22 cellular contexts compared by ENCODE assay signal in genomic region chr14:99744873-99745224, GRCh38. TPM values are rescaled to one million over a fixed set of nuclear protein-coding genes. Genes with fewer than 3 reads are reported as not detected.
DNase-seq lines count a peak whose midpoint lies in the region; ATAC-seq, FAIRE-seq and TF ChIP-seq lines count a peak whose summit lies in the region.
"Had no signal": no experiment of that assay in that cellular context is flagged by ENCODE, and none has a peak within 500 bp of the region (broad histone marks: within the 10 kb centered on the region; RNA-seq: fewer than 3 reads in every experiment).

No MANE protein-coding gene starts in this region.

- no peak for FAIRE-seq in HepG2 (lab: Jason Lieb, UNC)
- FAIRE-seq: A549 had no signal

- H3K36me3 ChIP-seq in HepG2 (replicated peaks in 1 of 2; ENCODE audit: control insufficient read depth in 1 of 2, insufficient read depth in 2 of 2, low read length in 2 of 2) = no peaks in the 10 kb centered on the region
- H3K36me3 ChIP-seq in right lobe of liver = no peaks in the 10 kb centered on the region
- no peaks in the 10 kb centered on the region for H3K36me3 ChIP-seq in Caco-2 (ENCODE audit: control insufficient read depth, insufficient read depth, low read length)
- H3K36me3 ChIP-seq: left lung had no signal

- no peak for TF ChIP-seq CTCF in HepG2 (CRISPR knock-in tag; IDR thresholded peaks at IDR 0.05)
- no peak for TF ChIP-seq CTCF in right lobe of liver (IDR thresholded peaks at IDR 0.05)
- no peak for TF ChIP-seq CTCF in osteocyte (IDR thresholded peaks at IDR 0.05)
- TF ChIP-seq CTCF in Caco-2 (IDR thresholded peaks at IDR 0.05; ENCODE audit: insufficient read depth in 1 of 2, low read depth in 1 of 2, low read length in 1 of 2, severe bottlenecking in 1 of 2, unreplicated experiment in 1 of 2) = no peak

- H3K4me3 Mint-ChIP-seq in osteocyte (ENCODE audit: unreplicated experiment) (no peak overlapping the region), Caco-2 (ENCODE audit: unreplicated experiment) (no peak overlapping the region)
- H3K4me3 Mint-ChIP-seq: activated CD4-positive, alpha-beta memory T cell treated with anti-CD3 and anti-CD28 coated beads for 36 hours; T-helper 1 cell treated with Interleukin-12 subunit alpha and Interleukin-12 subunit beta and Interleukin-4 antibody, amounts not matched to agents 30 μg/mL and 1 μg/mL, for 36 hours had no signal

- H3K9me3 ChIP-seq in HepG2 (ENCODE audit: low read length) = no peaks in the 10 kb centered on the region
- no peaks in the 10 kb centered on the region for H3K9me3 ChIP-seq in right lobe of liver
- no peaks in the 10 kb centered on the region for H3K9me3 ChIP-seq in Caco-2
- H3K9me3 ChIP-seq: A549, left lung had no signal

- H3K9me3 Mint-ChIP-seq in osteocyte (ENCODE audit: unreplicated experiment) (no peaks in the 10 kb centered on the region), Caco-2 (ENCODE audit: unreplicated experiment) (no peaks in the 10 kb centered on the region)
- H3K9me3 Mint-ChIP-seq: activated CD4-positive, alpha-beta memory T cell treated with anti-CD3 and anti-CD28 coated beads for 36 hours; T-helper 1 cell treated with Interleukin-12 subunit alpha and Interleukin-12 subunit beta and Interleukin-4 antibody, amounts not matched to agents 30 μg/mL and 1 μg/mL, for 36 hours had no signal

- DNase-seq in HepG2 (ENCODE audit: low spot score) (no peak), right lobe of liver (no peak), epithelial cell of prostate (ENCODE audit: low read depth, low spot score) (no peak), osteocyte (ENCODE audit: extremely low spot score, unreplicated experiment) (no peak), NCI-H2029 treated with DMSO at 0.1 percent for 48 hours (lab: John Stamatoyannopoulos, UW) (no peak), GOT3 (lab: John Stamatoyannopoulos, UW) (no peak), NCI-H526 treated with DMSO at 0.1 percent for 48 hours (lab: John Stamatoyannopoulos, UW) (no peak), Caco-2 (no peak)
- DNase-seq: activated CD4-positive, alpha-beta memory T cell treated with anti-CD3 and anti-CD28 coated beads for 36 hours; activated naive CD4-positive, alpha-beta T cell treated with anti-CD3 and anti-CD28 coated beads, Interleukin-2, amount 50 U/mL, for 16 hours; Kasumi-1; left lung; NCI-H1105; NCI-H2171; nucleus accumbens; OCI-M1; SHP77; stimulated activated CD4-positive, alpha-beta T cell treated with anti-CD3 and anti-CD28 coated beads, Interleukin-4, amount 100 ng/mL, for 24 hours had no signal

- H3K27me3 ChIP-seq in HepG2 (ENCODE audit: control insufficient read depth in 1 of 2, insufficient read depth in 2 of 2, low read length in 2 of 2) (peaks cover 3 to 55% of the 10 kb centered on the region in 2 experiments), right lobe of liver (no peaks in the 10 kb centered on the region), Caco-2 (replicated peaks; ENCODE audit: control insufficient read depth, insufficient read depth, low read length) (no peaks in the 10 kb centered on the region)

- peaks cover 45% of the 10 kb centered on the region for H3K4me1 Mint-ChIP-seq in osteocyte (ENCODE audit: unreplicated experiment)
- no peaks in the 10 kb centered on the region for H3K4me1 Mint-ChIP-seq in Caco-2 (ENCODE audit: low read depth, unreplicated experiment)

- no peak for TF ChIP-seq POLR2A in HepG2 (IDR thresholded peaks at IDR 0.05; ENCODE audit: insufficient read depth in 1 of 2, low read depth in 2 of 2, low read length in 2 of 2)
- TF ChIP-seq POLR2A in right lobe of liver (IDR thresholded peaks at IDR 0.05) = no peak

- H2AFZ ChIP-seq in HepG2 (ENCODE audit: low read length) = no peak overlapping the region

- no peaks in the 10 kb centered on the region for H3K4me1 ChIP-seq in HepG2 (ENCODE audit: insufficient read depth, low read length)
- no peaks in the 10 kb centered on the region for H3K4me1 ChIP-seq in right lobe of liver
- no peaks in the 10 kb centered on the region for H3K4me1 ChIP-seq in Caco-2

- H3K36me3 Mint-ChIP-seq in osteocyte (ENCODE audit: unreplicated experiment) = no peaks in the 10 kb centered on the region
- H3K36me3 Mint-ChIP-seq in Caco-2 (ENCODE audit: insufficient read depth, unreplicated experiment) = no peaks in the 10 kb centered on the region
- H3K36me3 Mint-ChIP-seq: activated CD4-positive, alpha-beta memory T cell treated with anti-CD3 and anti-CD28 coated beads for 36 hours had no signal

- no peak for TF ChIP-seq RAD21 in HepG2 (CRISPR knock-in tag; IDR thresholded peaks at IDR 0.05)

- intact Hi-C loops in HepG2 (cut with micrococcal nuclease; ENCODE audit: unreplicated experiment) = no loop called here
- intact Hi-C loops in right lobe of liver (cut with DNase I) = no loop called here
- intact Hi-C loops in Caco-2 (cut with micrococcal nuclease; ENCODE audit: unreplicated experiment) = no loop called here

- CTCF ChIA-PET in HepG2 (lab: Yijun Ruan, JAX; ENCODE audit: low intra/inter-chr PET ratio, low total read pairs) = no interaction called here
- CTCF ChIA-PET in Caco-2 (lab: Charles Lee) = no interaction called here

- no peak overlapping the region for H3K4me2 ChIP-seq in HepG2 (ENCODE audit: low read depth, low read length)
- H3K4me2 ChIP-seq: A549 had no signal

- POLR2A ChIA-PET in HepG2 (lab: Yijun Ruan, JAX) (no interaction called here), Caco-2 (lab: Charles Lee) (no interaction called here)

- no TSS peak for BruUV-seq in HepG2 (replicated peaks; lab: Mats Ljungman, UMichigan)
- BruUV-seq in Caco-2 (replicated peaks; lab: Mats Ljungman, UMichigan) = no TSS peak

- H3K9ac ChIP-seq in HepG2 (ENCODE audit: insufficient read depth, low read depth, low read length) = no peak overlapping the region

- TF ChIP-seq EP300 in HepG2 (IDR thresholded peaks at IDR 0.05; ENCODE audit: low read depth in 2 of 2, low read length in 2 of 2) (no peak), HepG2 (CRISPR knock-in tag; IDR thresholded peaks at IDR 0.05; ENCODE audit: borderline replicate concordance) (no peak)

- WGBS in HepG2 (ENCODE audit: low lambda C conversion rate) = 26% methylated on average over 7 of the region's 7 CpGs
- 69% methylated on average over 7 of the region's 7 CpGs for WGBS in right lobe of liver (ENCODE audit: insufficient coverage, low coverage, low lambda C conversion rate, missing lambda C conversion rate)

- no peaks in the 10 kb centered on the region for H3K27me3 Mint-ChIP-seq in osteocyte (ENCODE audit: unreplicated experiment)
- H3K27me3 Mint-ChIP-seq in Caco-2 (ENCODE audit: insufficient read depth, unreplicated experiment) = peaks cover 2% of the 10 kb centered on the region

- H3K27ac Mint-ChIP-seq in osteocyte (ENCODE audit: unreplicated experiment) = peak overlapping the region; percentile 90
- H3K27ac Mint-ChIP-seq in Caco-2 (ENCODE audit: unreplicated experiment) = no peak overlapping the region
- H3K27ac Mint-ChIP-seq: activated CD4-positive, alpha-beta memory T cell treated with anti-CD3 and anti-CD28 coated beads for 36 hours; T-helper 1 cell treated with Interleukin-12 subunit alpha and Interleukin-12 subunit beta and Interleukin-4 antibody, amounts not matched to agents 30 μg/mL and 1 μg/mL, for 36 hours had no signal

- in situ Hi-C loops in HepG2 (cut with HindIII; ENCODE audit: extremely low pct_ligation_motif_present, low pct_unique_long_range_greater_than_20kb) = no loop called here

- no peaks in the 10 kb centered on the region for H4K20me1 ChIP-seq in HepG2 (ENCODE audit: insufficient read depth, low read length)

- no peaks in the 10 kb centered on the region for H3K79me2 ChIP-seq in HepG2 (ENCODE audit: insufficient read depth, low read length)

- no peak for ATAC-seq in HepG2
- ATAC-seq in right lobe of liver = no peak
- ATAC-seq: A549 had no signal

- no peak overlapping the region for H3K4me3 ChIP-seq in HepG2 (replicated peaks in 1 of 3; ENCODE audit: insufficient read depth in 1 of 3, low read depth in 2 of 3, low read length in 3 of 3)
- H3K4me3 ChIP-seq in right lobe of liver = no peak overlapping the region
- H3K4me3 ChIP-seq in Caco-2 (ENCODE audit: low read depth, low read length) = no peak overlapping the region
- H3K4me3 ChIP-seq: A549, left lung had no signal

- H3K27ac ChIP-seq in HepG2 (ENCODE audit: extremely low read length, insufficient read depth, low read length) = no peak overlapping the region
- H3K27ac ChIP-seq in right lobe of liver = no peak overlapping the region
- peak overlapping the region; percentile 31 for H3K27ac ChIP-seq in epithelial cell of prostate
- H3K27ac ChIP-seq: A549, C4-2B, VCaP had no signal

TF ChIP-seq in HepG2, 621 proteins besides CTCF, POLR2A, EP300 and RAD21:
- TF ChIP-seq CREB1 (IDR thresholded peaks at IDR 0.05) (0 out of 2 replicates have a peak, but pooled peaks have one; percentile 11), CREB1 (CRISPR knock-in tag; IDR thresholded peaks at IDR 0.05) (no peak), PAX8 (CRISPR knock-in tag; IDR thresholded peaks at IDR 0.05; ENCODE audit: borderline replicate concordance) (no peak)

RNA-seq across cellular contexts. Expression of gene EML1, which starts 48.4 kb away (rescaled TPM):
- total RNA-seq in HepG2 (2016; rRNA removed; fragmentation: Illumina TruSeq; extraction: Trizol) = 1.3 and 1.7 TPM in 2 replicates
- 2.3 and 2.6 TPM in 2 replicates for total RNA-seq in HepG2 (2016; cell fraction: cytosol; rRNA removed; fragmentation: Illumina TruSeq; extraction: Trizol; ENCODE audit: low read depth)
- total RNA-seq in HepG2 (2016; cell fraction: insoluble cytoplasmic fraction; rRNA removed; fragmentation: Illumina TruSeq; extraction: Trizol) = 1.7 TPM in 2 replicates
- total RNA-seq in HepG2 (2016; cell fraction: membrane; rRNA removed; fragmentation: Illumina TruSeq; extraction: Trizol) = 1.5 and 1.9 TPM in 2 replicates
- 1.7 and 2.5 TPM in 2 replicates for total RNA-seq in HepG2 (2016; cell fraction: nucleus; rRNA removed; fragmentation: Illumina TruSeq; extraction: Trizol)
- polyA plus RNA-seq in HepG2 (2011; rRNA removed) = 0.25 and 0.59 TPM in 2 replicates
- 0.18 and 0.24 TPM in 2 replicates for polyA plus RNA-seq in HepG2 (2011; cell fraction: cytosol; rRNA removed)
- polyA plus RNA-seq in HepG2 (2011; cell fraction: nucleus; rRNA removed) = 0.43 and 0.68 TPM in 2 replicates
- 0.44 and 0.72 TPM in 2 replicates for polyA plus RNA-seq in HepG2 (2012)
- polyA plus RNA-seq in HepG2 (2016; cell fraction: cytosol; fragmentation: Illumina TruSeq; extraction: Trizol; ENCODE audit: low read depth) = 1.4 and 2.2 TPM in 2 replicates
- 1.0 and 1.2 TPM in 2 replicates for polyA plus RNA-seq in HepG2 (2016; cell fraction: insoluble cytoplasmic fraction; fragmentation: Illumina TruSeq; extraction: Trizol; ENCODE audit: low read depth)
- 1.9 and 2.0 TPM in 2 replicates for polyA plus RNA-seq in HepG2 (2016; cell fraction: membrane; fragmentation: Illumina TruSeq; extraction: Trizol; ENCODE audit: low read depth)
- 1.3 and 1.7 TPM in 2 replicates for polyA plus RNA-seq in HepG2 (2016; cell fraction: nucleus; fragmentation: Illumina TruSeq; extraction: Trizol; ENCODE audit: insufficient read depth, low read depth)
- polyA minus RNA-seq in HepG2 (2011; rRNA and poly(A)+ RNA removed; ENCODE audit: low replicate concordance) = 1.0 and 40.3 TPM in 2 replicates
- 0.44 and 0.49 TPM in 2 replicates for polyA minus RNA-seq in HepG2 (2011; cell fraction: cytosol; rRNA and poly(A)+ RNA removed)
- 0.90 and 1.6 TPM in 2 replicates for polyA minus RNA-seq in HepG2 (2011; cell fraction: nucleus; rRNA and poly(A)+ RNA removed)
- 1 to 10 TPM; 3.3 to 6.8 (median 4.5) TPM for total RNA-seq in right lobe of liver
- 34.8 and 38.1 TPM in 2 replicates for total RNA-seq in osteocyte
- 5.9 and 7.2 TPM in 2 replicates for total RNA-seq in Caco-2 (2022)
